ENCODE assay signal across 7 cellular contexts in genomic region chr13:43075511-43075902, GRCh38. TPM values are rescaled to one million over a fixed set of nuclear protein-coding genes. Genes with fewer than 3 reads are reported as not detected.
A peak's percentile ranks its signal among the peaks of the same experiment; 100 is the strongest.
DNase-seq lines count a peak whose midpoint lies in the region; ATAC-seq and TF ChIP-seq lines count a peak whose summit lies in the region.
"Not testable (repeated sequence)": the region's sequence is repeated elsewhere in the genome, so short reads cannot be mapped to it uniquely, and the experiment has no call there.

No MANE protein-coding gene starts in this region.

- intact Hi-C loops in Caco-2 (cut with micrococcal nuclease; ENCODE audit: unreplicated experiment), result not testable (repeated sequence)

- not testable (repeated sequence) for TF ChIP-seq CTCF in Caco-2 (IDR thresholded peaks at IDR 0.05; ENCODE audit: insufficient read depth in 1 of 2, low read depth in 1 of 2, low read length in 1 of 2, severe bottlenecking in 1 of 2, unreplicated experiment in 1 of 2); MM.1S (IDR thresholded peaks at IDR 0.05; ENCODE audit: low read length)

- not testable (repeated sequence) for H3K36me3 ChIP-seq in Caco-2 (ENCODE audit: control insufficient read depth, insufficient read depth, low read length); MM.1S (replicated peaks; ENCODE audit: insufficient read depth, low read length)

- not testable (repeated sequence) for H3K9me3 Mint-ChIP-seq in Caco-2 (ENCODE audit: unreplicated experiment); activated CD8-positive, alpha-beta memory T cell treated with anti-CD3 and anti-CD28 coated beads, Interleukin-2, amount 10 ng/mL, durations not matched to agents 7 days and 5 days (ENCODE audit: low read depth); central memory CD8-positive, alpha-beta T cell; natural killer cell treated with Interleukin-12 subunit alpha and Interleukin-12 subunit beta and Interleukin-15 and Interleukin-18, amount 100 ng/mL, for 72 hours

- POLR2A ChIA-PET in Caco-2 (lab: Charles Lee), result interaction anchor here (0.6 to 0.7 kb wide), 2 partner anchors 21 to 58 kb away, joined by 3 to 5 read pairs; no protein-coding TSS in a partner anchor

- H3K27ac Mint-ChIP-seq in Caco-2 (ENCODE audit: unreplicated experiment), result peak overlapping the region; percentile 18
- H3K27ac Mint-ChIP-seq in activated CD8-positive, alpha-beta memory T cell treated with anti-CD3 and anti-CD28 coated beads, Interleukin-2, amount 10 ng/mL, durations not matched to agents 7 days and 5 days, result peak overlapping the region; percentile 76
- H3K27ac Mint-ChIP-seq in central memory CD8-positive, alpha-beta T cell (ENCODE audit: low read depth), result peak overlapping the region; percentile 86
- H3K27ac Mint-ChIP-seq in natural killer cell treated with Interleukin-12 subunit alpha and Interleukin-12 subunit beta and Interleukin-15 and Interleukin-18, amount 100 ng/mL, for 72 hours, result not testable (repeated sequence)

- BruUV-seq in Caco-2 (replicated peaks; lab: Mats Ljungman, UMichigan), result not testable (repeated sequence)

- H3K9ac ChIP-seq in MM.1S (ENCODE audit: low read length), result not testable (repeated sequence)

- H3K4me3 ChIP-seq in Caco-2 (ENCODE audit: low read depth, low read length), result not testable (repeated sequence)
- peak overlapping the region; percentile 33; the same call in 1 of the 2 replicates for H3K4me3 ChIP-seq in MM.1S (ENCODE audit: low read length)

- DNase-seq in Caco-2; MM.1S; activated CD8-positive, alpha-beta memory T cell treated with anti-CD3 and anti-CD28 coated beads, Interleukin-2, amount 10 ng/mL, durations not matched to agents 7 days and 5 days; central memory CD8-positive, alpha-beta T cell (ENCODE audit: low spot score in 2 of 2); natural killer cell treated with Interleukin-12 subunit alpha and Interleukin-12 subunit beta and Interleukin-15 and Interleukin-18, amount 100 ng/mL, for 72 hours (ENCODE audit: low spot score): not testable (repeated sequence)

- peak overlapping the region; percentile 65; the same call in 1 of the 2 replicates for H3K27ac ChIP-seq in MM.1S (ENCODE audit: low read length)

- peaks cover 23% of the 10 kb centered on the region for H3F3A ChIP-seq in MM.1S (ENCODE audit: insufficient read depth, low read length)

- not testable (repeated sequence) for H3K4me3 Mint-ChIP-seq in Caco-2 (ENCODE audit: unreplicated experiment)
- peak overlapping the region; percentile 34 for H3K4me3 Mint-ChIP-seq in activated CD8-positive, alpha-beta memory T cell treated with anti-CD3 and anti-CD28 coated beads, Interleukin-2, amount 10 ng/mL, durations not matched to agents 7 days and 5 days
- peak overlapping the region; percentile 56 for H3K4me3 Mint-ChIP-seq in central memory CD8-positive, alpha-beta T cell
- peak overlapping the region; percentile 18 for H3K4me3 Mint-ChIP-seq in natural killer cell treated with Interleukin-12 subunit alpha and Interleukin-12 subunit beta and Interleukin-15 and Interleukin-18, amount 100 ng/mL, for 72 hours

- H3K27me3 Mint-ChIP-seq in Caco-2 (ENCODE audit: insufficient read depth, unreplicated experiment); activated CD8-positive, alpha-beta memory T cell treated with anti-CD3 and anti-CD28 coated beads, Interleukin-2, amount 10 ng/mL, durations not matched to agents 7 days and 5 days; central memory CD8-positive, alpha-beta T cell; natural killer cell treated with Interleukin-12 subunit alpha and Interleukin-12 subunit beta and Interleukin-15 and Interleukin-18, amount 100 ng/mL, for 72 hours: not testable (repeated sequence)

- CTCF ChIA-PET in Caco-2 (lab: Charles Lee), result not testable (repeated sequence)
- CTCF ChIA-PET in activated CD8-positive, alpha-beta memory T cell treated with anti-CD3 and anti-CD28 coated beads, Interleukin-2, amount 10 ng/mL, durations not matched to agents 7 days and 5 days (lab: Charles Lee), result interaction anchor here (0.9 to 2.9 kb wide), 3 partner anchors 10 to 85 kb away, joined by 3 to 22 read pairs (median 4); no protein-coding TSS in a partner anchor

- peaks cover 25% of the 10 kb centered on the region for H3K4me1 ChIP-seq in Caco-2
- peaks cover 28% of the 10 kb centered on the region for H3K4me1 ChIP-seq in MM.1S (ENCODE audit: low read length)

- not testable (repeated sequence) for H4K20me1 ChIP-seq in MM.1S (ENCODE audit: insufficient read depth, low read length)

- not testable (repeated sequence) for H3K9me3 ChIP-seq in Caco-2; MM.1S (replicated peaks; ENCODE audit: insufficient read depth, low read length)

- peaks cover 94% of the 10 kb centered on the region for H3K36me3 Mint-ChIP-seq in Caco-2 (ENCODE audit: insufficient read depth, unreplicated experiment)
- peaks cover 26% of the 10 kb centered on the region for H3K36me3 Mint-ChIP-seq in activated CD8-positive, alpha-beta memory T cell treated with anti-CD3 and anti-CD28 coated beads, Interleukin-2, amount 10 ng/mL, durations not matched to agents 7 days and 5 days
- not testable (repeated sequence) for H3K36me3 Mint-ChIP-seq in central memory CD8-positive, alpha-beta T cell (ENCODE audit: insufficient read depth)
- peaks cover 19% of the 10 kb centered on the region for H3K36me3 Mint-ChIP-seq in natural killer cell treated with Interleukin-12 subunit alpha and Interleukin-12 subunit beta and Interleukin-15 and Interleukin-18, amount 100 ng/mL, for 72 hours

- H3K4me2 ChIP-seq in MM.1S (ENCODE audit: low read depth, low read length), result peak overlapping the region; percentile 69; the same call in 1 of the 2 replicates

- ATAC-seq in GM18520 (IDR thresholded peaks at IDR 0.05; ENCODE audit: unreplicated experiment) (peak; percentile 7), GM21786 (IDR thresholded peaks at IDR 0.05; ENCODE audit: unreplicated experiment) (peak; percentile 18)
- ATAC-seq in activated CD8-positive, alpha-beta memory T cell treated with anti-CD3 and anti-CD28 coated beads, Interleukin-2, amount 10 ng/mL, durations not matched to agents 7 days and 5 days; central memory CD8-positive, alpha-beta T cell (replicated peaks; ENCODE audit: extremely low read depth, poor library complexity, severe bottlenecking); natural killer cell treated with Interleukin-12 subunit alpha and Interleukin-12 subunit beta and Interleukin-15 and Interleukin-18, amount 100 ng/mL, for 72 hours: not testable (repeated sequence)

- H2AFZ ChIP-seq in MM.1S (ENCODE audit: low read length), result not testable (repeated sequence)

- H3K4me1 Mint-ChIP-seq in Caco-2 (ENCODE audit: low read depth, unreplicated experiment), result peaks cover 38% of the 10 kb centered on the region
- peaks cover 44% of the 10 kb centered on the region for H3K4me1 Mint-ChIP-seq in activated CD8-positive, alpha-beta memory T cell treated with anti-CD3 and anti-CD28 coated beads, Interleukin-2, amount 10 ng/mL, durations not matched to agents 7 days and 5 days
- H3K4me1 Mint-ChIP-seq in central memory CD8-positive, alpha-beta T cell, result peaks cover 22% of the 10 kb centered on the region
- H3K4me1 Mint-ChIP-seq in natural killer cell treated with Interleukin-12 subunit alpha and Interleukin-12 subunit beta and Interleukin-15 and Interleukin-18, amount 100 ng/mL, for 72 hours (ENCODE audit: low read depth in 2 of 2), result peaks cover 21 to 30% of the 10 kb centered on the region in 2 donors

- H3K27me3 ChIP-seq in Caco-2 (replicated peaks; ENCODE audit: control insufficient read depth, insufficient read depth, low read length); MM.1S (replicated peaks; ENCODE audit: insufficient read depth, low read length): not testable (repeated sequence)

- H3K9me2 ChIP-seq in MM.1S (replicated peaks; ENCODE audit: insufficient read depth, low read length), result not testable (repeated sequence)

- H3K79me2 ChIP-seq in MM.1S (ENCODE audit: low read length), result peaks cover 32% of the 10 kb centered on the region

RNA-seq across cellular contexts. Expression of gene DNAJC15, which starts 52.1 kb away (rescaled TPM):
- 71.0 and 72.2 TPM in 2 replicates for total RNA-seq in Caco-2 (2022)
- total RNA-seq in activated CD8-positive, alpha-beta memory T cell treated with anti-CD3 and anti-CD28 coated beads, Interleukin-2, amount 10 ng/mL, durations not matched to agents 7 days and 5 days, result 10 to 100 TPM; 14.4 to 14.8 TPM
- total RNA-seq in natural killer cell treated with Interleukin-12 subunit alpha and Interleukin-12 subunit beta and Interleukin-15 and Interleukin-18, amount 100 ng/mL, for 72 hours, result 10 to 100 TPM; 17.6 to 21.0 TPM
